1 cellular context compared by ENCODE assay signal in genomic region chr6:98800866-98801265, GRCh38.
TF ChIP-seq lines count a peak whose summit lies in the region.

No MANE protein-coding gene starts in this region.

TF ChIP-seq in H1, 55 proteins besides CTCF, POLR2A, EP300 and RAD21:
- TF ChIP-seq CHD7 (IDR thresholded peaks at IDR 0.05; ENCODE audit: insufficient replicate concordance, low read length) (no peak), YY1 (IDR thresholded peaks at IDR 0.05; ENCODE audit: low read depth, low read length) (peak; percentile 82), NRF1 (IDR thresholded peaks at IDR 0.05; ENCODE audit: low read depth, low read length) (no peak), JUN (IDR thresholded peaks at IDR 0.05; ENCODE audit: low read depth, low read length) (no peak), CBX8 (IDR thresholded peaks at IDR 0.05; ENCODE audit: borderline replicate concordance, low read depth, low read length) (no peak), SIX5 (IDR thresholded peaks at IDR 0.05; ENCODE audit: low read depth, low read length) (peak; percentile 42; the same call in 1 of the 2 replicates), ATF3 (IDR thresholded peaks at IDR 0.05; ENCODE audit: insufficient read depth, low read depth, low read length) (no peak)
